8 cellular contexts compared by ENCODE assay signal in the genomic region with DNA sequence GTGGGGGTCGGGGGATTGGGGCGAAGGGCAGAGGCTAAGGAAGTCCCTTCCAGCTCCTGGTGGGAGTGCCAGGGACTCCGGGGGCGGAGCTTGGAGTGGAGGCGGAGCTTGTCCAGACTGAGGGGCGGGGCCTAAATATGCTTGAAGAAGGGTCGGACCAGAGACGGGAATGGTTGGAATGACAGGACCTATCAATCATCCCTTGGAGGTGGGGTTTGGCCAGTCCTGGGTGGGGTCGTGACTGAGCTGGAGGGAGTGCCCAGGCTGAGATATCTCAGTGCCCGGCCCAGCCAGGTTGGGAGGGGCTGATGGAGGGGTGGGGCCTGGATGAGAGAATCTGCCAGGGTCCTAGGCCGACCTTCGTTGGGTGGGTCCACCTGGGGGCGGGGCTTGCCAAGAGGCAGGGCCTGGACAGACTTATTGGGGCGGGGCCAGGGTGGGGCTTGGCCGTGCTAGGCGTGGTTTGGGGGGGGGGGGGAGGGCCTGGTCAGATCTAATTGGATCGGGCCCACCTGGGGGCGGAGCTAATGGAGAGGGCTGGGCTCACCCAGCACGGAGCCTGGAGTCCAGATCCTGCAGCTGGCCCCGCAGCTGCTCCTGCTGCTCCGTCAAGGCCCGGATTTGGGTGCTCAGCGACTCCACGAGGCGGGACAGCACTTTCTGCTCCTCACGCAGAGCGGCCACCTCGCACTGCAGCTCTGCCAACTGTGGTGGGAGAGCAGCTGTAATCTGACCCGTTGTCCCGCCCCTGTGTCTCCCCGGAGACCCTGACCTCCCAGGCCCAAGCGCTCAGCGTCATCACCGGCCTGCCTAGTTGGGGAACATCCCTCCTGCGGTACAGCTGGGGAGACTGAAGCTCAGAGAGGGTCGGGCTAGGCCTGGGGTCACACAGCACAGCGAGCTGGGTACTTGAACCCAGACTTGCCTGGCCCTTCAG. TPM values are rescaled to one million over a fixed set of nuclear protein-coding genes. Genes with fewer than 3 reads are reported as not detected.
A peak's percentile ranks its signal among the peaks of the same experiment; 100 is the strongest.
DNase-seq lines count a peak whose midpoint lies in the region; ATAC-seq and TF ChIP-seq lines count a peak whose summit lies in the region.

No MANE protein-coding gene starts in this region.

- TF ChIP-seq EP300 in stomach (IDR thresholded peaks at IDR 0.05): no peak

- H3K4me3 ChIP-seq in choroid plexus epithelial cell (ENCODE audit: low read depth, low read length): peak overlapping the region; percentile 60
- H3K4me3 ChIP-seq in kidney epithelial cell (ENCODE audit: low read depth, low read length): peak overlapping the region; percentile 33
- peak overlapping the region; percentile 45 to 58 (median 51) for H3K4me3 ChIP-seq in stomach

- H3K36me3 ChIP-seq in kidney epithelial cell (ENCODE audit: control insufficient read depth, insufficient read depth, low read length) (no peaks in the 10 kb centered on the region), stomach (peaks cover 0 to 34% (median 1%) of the 10 kb centered on the region in 4 donors)

- TF ChIP-seq CTCF in choroid plexus epithelial cell (conservative IDR thresholded peaks at IDR 0.05; ENCODE audit: low read depth, low read length) (no peak), kidney epithelial cell (IDR thresholded peaks at IDR 0.05; ENCODE audit: insufficient read depth, low read length, poor library complexity, severe bottlenecking) (no peak), stomach (IDR thresholded peaks at IDR 0.05) (no peak)

- H3K9me3 ChIP-seq in stomach: no peaks in the 10 kb centered on the region

- H3K27ac ChIP-seq in stomach: peak overlapping the region; percentile 44 to 89 (median 56)

- ATAC-seq in GM18519 (IDR thresholded peaks at IDR 0.05; ENCODE audit: low FRiP score, unreplicated experiment): no peak

- 12 to 18% (median 15%) methylated on average over 20 to 37 of the region's 37 CpGs for WGBS in stomach, 5 donors

- H3K27me3 ChIP-seq in kidney epithelial cell (ENCODE audit: control insufficient read depth, insufficient read depth, low read length): peaks cover 33% of the 10 kb centered on the region
- H3K27me3 ChIP-seq in stomach: peaks cover 4 to 39% (median 19%) of the 10 kb centered on the region in 3 donors

- DNase-seq in activated CD4-positive, alpha-beta T cell treated with anti-CD3 and anti-CD28 coated beads for 48 hours: peak; percentile 52
- DNase-seq in activated CD4-positive, alpha-beta T cell treated with anti-CD3 and anti-CD28 coated beads, Interleukin-2, amount 50 U/mL, for 48 hours: no peak
- DNase-seq in NCI-H2227 (lab: John Stamatoyannopoulos, UW; ENCODE audit: unreplicated experiment): peak; percentile 61
- peak; percentile 95 for DNase-seq in choroid plexus epithelial cell (ENCODE audit: low read depth)
- DNase-seq in kidney epithelial cell (ENCODE audit: low read depth): peak; percentile 63
- peak; percentile 91 for DNase-seq in stomach
- no peak for DNase-seq in GF-D8 (lab: John Stamatoyannopoulos, UW)

- intact Hi-C loops in stomach (cut with DNase I; ENCODE audit: low total_unique reads): loop anchor here (10.0 kb wide), 1 partner anchor 102 kb away; no protein-coding TSS in a partner anchor

- TF ChIP-seq POLR2A in stomach (IDR thresholded peaks at IDR 0.05): no peak

- peaks cover 32 to 54% (median 47%) of the 10 kb centered on the region in 4 donors for H3K4me1 ChIP-seq in stomach

RNA-seq across cellular contexts. Expression of a gene that starts 2.6 kb away (rescaled TPM):
- 42.7 and 64.1 TPM in 2 replicates for total RNA-seq in kidney epithelial cell
- 100 to 1,000 TPM in 1 of 5 donors, 10 to 100 TPM in 4; 15.2 to 124 (median 60.3) TPM for total RNA-seq in stomach
- 10 to 100 TPM; 13.9 to 16.1 (median 14.2) TPM for polyA plus RNA-seq in stomach

RNA-seq across cellular contexts. Expression of a gene that starts 12.0 kb away (rescaled TPM):
- total RNA-seq in kidney epithelial cell (not detected in 2 replicates), stomach (10 to 100 TPM in 2 of 5 donors, 1 to 10 TPM in 3; 1.1 to 21.2 (median 7.8) TPM)
- 1 to 10 TPM; 2.1 to 3.5 (median 2.5) TPM for polyA plus RNA-seq in stomach

RNA-seq across cellular contexts. Expression of a gene that starts 26.9 kb away (rescaled TPM):
- total RNA-seq in kidney epithelial cell (not detected in 2 replicates), stomach (not detected)
- polyA plus RNA-seq in stomach: not detected

RNA-seq across cellular contexts. Expression of a gene that starts 33.6 kb away (rescaled TPM):
- total RNA-seq in kidney epithelial cell: 74.7 and 79.8 TPM in 2 replicates
- total RNA-seq in stomach: 100 to 1,000 TPM in 3 of 5 donors, 10 to 100 TPM in 2; 67.8 to 320 (median 120) TPM
- polyA plus RNA-seq in stomach: 100 to 1,000 TPM in 1 of 3 donors, 10 to 100 TPM in 2; 73.4 to 106 (median 73.7) TPM

RNA-seq across cellular contexts. Expression of a gene that starts 55.9 kb away (rescaled TPM):
- total RNA-seq in kidney epithelial cell: not detected in 2 replicates
- 10 to 100 TPM in 1 of 5 donors, 1 to 10 TPM in 1, under 1 TPM in 1, not detected in 2; 0.14 to 21.6 (median 1.8) TPM for total RNA-seq in stomach
- polyA plus RNA-seq in stomach: 1 to 10 TPM in 1 of 3 donors, under 1 TPM in 2; 0.12 to 1.1 (median 0.35) TPM

Comparison
In these comparisons a context has a peak if more than half of its experiments do, and no peak if none do; other contexts are left out.
1. DNase-seq: peak in activated CD4-positive, alpha-beta T cell treated with anti-CD3 and anti-CD28 coated beads for 48 hours (single experiment), NCI-H2227 (single experiment), choroid plexus epithelial cell (single experiment), kidney epithelial cell (single experiment) and stomach (single experiment); none in activated CD4-positive, alpha-beta T cell treated with anti-CD3 and anti-CD28 coated beads, Interleukin-2, amount 50 U/mL, for 48 hours (0 of 2) and GF-D8 (single experiment).
2. Peak in every context shown above with its lines, with median percentiles within 50 percentile points of each other: H3K4me3 ChIP-seq.